Comparison of ENCODE assay signal across 8 cellular contexts in genomic region chr19:43503501-43504425, GRCh38. TPM values are rescaled to one million over a fixed set of nuclear protein-coding genes. Genes with fewer than 3 reads are reported as not detected.
DNase-seq lines count a peak whose midpoint lies in the region; ATAC-seq and TF ChIP-seq lines count a peak whose summit lies in the region.

No MANE protein-coding gene starts in this region.

- peak overlapping the region; percentile 97 for H3K4me3 Mint-ChIP-seq in activated CD8-positive, alpha-beta memory T cell treated with anti-CD3 and anti-CD28 coated beads, Interleukin-2, amount 10 ng/mL, durations not matched to agents 7 days and 5 days
- H3K4me3 Mint-ChIP-seq in endothelial cell (ENCODE audit: unreplicated experiment) = peak overlapping the region; percentile 90

- peak; percentile 21 for TF ChIP-seq CTCF in endothelial cell (IDR thresholded peaks at IDR 0.05; ENCODE audit: unreplicated experiment)

- CTCF ChIA-PET in activated CD8-positive, alpha-beta memory T cell treated with anti-CD3 and anti-CD28 coated beads, Interleukin-2, amount 10 ng/mL, durations not matched to agents 7 days and 5 days (lab: Charles Lee) = interaction anchor here (0.8 to 4.5 kb wide), 13 partner anchors 9 to 91 kb away, joined by 3 to 31 read pairs (median 4); partner anchors contain the start of genes IRGQ, ZNF575 and ZNF576

- ATAC-seq in GM19467 (IDR thresholded peaks at IDR 0.05; ENCODE audit: unreplicated experiment) = peak; percentile 83
- ATAC-seq in activated CD8-positive, alpha-beta memory T cell treated with anti-CD3 and anti-CD28 coated beads, Interleukin-2, amount 10 ng/mL, durations not matched to agents 7 days and 5 days = peak; percentile 95

- H3K36me3 Mint-ChIP-seq in activated CD8-positive, alpha-beta memory T cell treated with anti-CD3 and anti-CD28 coated beads, Interleukin-2, amount 10 ng/mL, durations not matched to agents 7 days and 5 days = peaks cover 12% of the 10 kb centered on the region
- peaks cover 24% of the 10 kb centered on the region for H3K36me3 Mint-ChIP-seq in endothelial cell (ENCODE audit: low read depth, unreplicated experiment)

- H3K4me1 Mint-ChIP-seq in activated CD8-positive, alpha-beta memory T cell treated with anti-CD3 and anti-CD28 coated beads, Interleukin-2, amount 10 ng/mL, durations not matched to agents 7 days and 5 days = peaks cover 21% of the 10 kb centered on the region
- peaks cover 19% of the 10 kb centered on the region for H3K4me1 Mint-ChIP-seq in endothelial cell (ENCODE audit: unreplicated experiment)

- no peaks in the 10 kb centered on the region for H3K9me3 Mint-ChIP-seq in activated CD8-positive, alpha-beta memory T cell treated with anti-CD3 and anti-CD28 coated beads, Interleukin-2, amount 10 ng/mL, durations not matched to agents 7 days and 5 days (ENCODE audit: low read depth)
- H3K9me3 Mint-ChIP-seq in endothelial cell (ENCODE audit: unreplicated experiment) = no peaks in the 10 kb centered on the region

- peak; percentile 62 for DNase-seq in COLO668 (lab: John Stamatoyannopoulos, UW; ENCODE audit: unreplicated experiment)
- DNase-seq in HS-27A (ENCODE audit: low read depth) = peak; percentile 82
- peak; percentile 93 for DNase-seq in NOMO-1 treated with DMSO at 0.1 percent for 48 hours (lab: John Stamatoyannopoulos, UW; ENCODE audit: unreplicated experiment)
- peak; percentile 99 for DNase-seq in activated CD8-positive, alpha-beta memory T cell treated with anti-CD3 and anti-CD28 coated beads, Interleukin-2, amount 10 ng/mL, durations not matched to agents 7 days and 5 days
- peak; percentile 94 for DNase-seq in endothelial cell (ENCODE audit: low spot score)
- DNase-seq in midbrain (lab: John Stamatoyannopoulos, UW) = peak; percentile 94
- DNase-seq in stimulated activated CD8-positive, alpha-beta memory T cell treated with anti-CD3 and anti-CD28 coated beads, Interleukin-15, amount 100 ng/mL, for 48 hours (ENCODE audit: low read depth in 2 of 2) = peak; percentile 97

- no peaks in the 10 kb centered on the region for H3K27me3 Mint-ChIP-seq in activated CD8-positive, alpha-beta memory T cell treated with anti-CD3 and anti-CD28 coated beads, Interleukin-2, amount 10 ng/mL, durations not matched to agents 7 days and 5 days
- peaks cover 10% of the 10 kb centered on the region for H3K27me3 Mint-ChIP-seq in endothelial cell (ENCODE audit: unreplicated experiment)

- H3K27ac Mint-ChIP-seq in activated CD8-positive, alpha-beta memory T cell treated with anti-CD3 and anti-CD28 coated beads, Interleukin-2, amount 10 ng/mL, durations not matched to agents 7 days and 5 days = peak overlapping the region; percentile 91
- H3K27ac Mint-ChIP-seq in endothelial cell (ENCODE audit: unreplicated experiment) = peak overlapping the region; percentile 57

RNA-seq across cellular contexts. Expression of gene PHLDB3, which starts 0.8 kb away (rescaled TPM):
- 10 to 100 TPM; 11.0 to 11.2 TPM for total RNA-seq in activated CD8-positive, alpha-beta memory T cell treated with anti-CD3 and anti-CD28 coated beads, Interleukin-2, amount 10 ng/mL, durations not matched to agents 7 days and 5 days
- 9.6 TPM for total RNA-seq in endothelial cell (ENCODE audit: unreplicated experiment)

RNA-seq across cellular contexts. Expression of gene ETHE1, which starts 23.2 kb away (rescaled TPM):
- total RNA-seq in activated CD8-positive, alpha-beta memory T cell treated with anti-CD3 and anti-CD28 coated beads, Interleukin-2, amount 10 ng/mL, durations not matched to agents 7 days and 5 days = 10 to 100 TPM; 52.6 to 55.8 TPM
- 42.9 TPM for total RNA-seq in endothelial cell (ENCODE audit: unreplicated experiment)

RNA-seq across cellular contexts. Expression of gene ZNF575, which starts 29.2 kb away (rescaled TPM):
- 1 to 10 TPM; 2.9 to 3.7 TPM for total RNA-seq in activated CD8-positive, alpha-beta memory T cell treated with anti-CD3 and anti-CD28 coated beads, Interleukin-2, amount 10 ng/mL, durations not matched to agents 7 days and 5 days
- 2.3 TPM for total RNA-seq in endothelial cell (ENCODE audit: unreplicated experiment)

RNA-seq across cellular contexts. Expression of gene LYPD3, which starts 38.4 kb away (rescaled TPM):
- total RNA-seq in activated CD8-positive, alpha-beta memory T cell treated with anti-CD3 and anti-CD28 coated beads, Interleukin-2, amount 10 ng/mL, durations not matched to agents 7 days and 5 days = under 1 TPM; 0.23 to 0.33 TPM
- total RNA-seq in endothelial cell (ENCODE audit: unreplicated experiment) = 0.67 TPM

Comparison
In these comparisons a context has a peak if more than half of its experiments do, and no peak if none do; other contexts are left out.
1. Peak in every context shown above with its lines: DNase-seq and ATAC-seq.